ENCODE assay signal across 12 cellular contexts in the genomic region with DNA sequence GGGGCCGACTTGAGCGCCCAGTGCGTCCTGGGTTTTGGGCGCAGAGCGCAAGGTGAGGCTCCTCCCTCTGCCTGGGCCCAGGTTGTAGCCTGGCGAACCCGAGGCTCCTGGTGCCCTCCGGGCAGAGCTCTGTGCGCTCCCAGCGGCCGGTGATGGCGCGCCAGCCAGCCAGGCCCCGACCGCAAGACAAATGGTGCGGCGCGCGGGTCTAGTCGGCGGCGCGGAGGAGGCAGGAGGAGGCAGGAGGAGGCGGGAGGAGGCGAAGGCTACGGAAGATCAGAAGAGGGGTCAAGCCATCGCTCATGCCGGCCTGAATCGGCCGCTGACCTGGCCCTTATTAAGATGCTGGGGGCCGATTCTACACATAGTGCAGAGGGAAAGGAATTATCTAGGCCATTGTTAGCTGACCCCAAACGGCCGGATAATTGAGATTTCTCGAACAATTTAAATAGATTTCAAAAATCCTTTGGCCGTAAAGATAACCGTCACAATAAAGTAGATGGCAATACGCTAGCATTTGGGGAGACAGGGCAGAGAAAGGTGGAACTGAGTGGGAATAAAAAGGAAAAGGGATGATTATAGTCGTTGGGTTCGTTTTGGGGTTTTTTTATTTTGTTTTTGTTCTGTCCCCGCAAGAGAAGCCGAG. TPM values are rescaled to one million over a fixed set of nuclear protein-coding genes. Genes with fewer than 3 reads are reported as not detected.
DNase-seq lines count a peak whose midpoint lies in the region; ATAC-seq and TF ChIP-seq lines count a peak whose summit lies in the region.
"Had no signal": no experiment of that assay in that cellular context is flagged by ENCODE, and none has a peak within 500 bp of the region (broad histone marks: within the 10 kb centered on the region; RNA-seq: fewer than 3 reads in every experiment).

No MANE protein-coding gene starts in this region.

- ATAC-seq in heart right ventricle, result peak; percentile 42 to 76 (median 64)
- no peak for ATAC-seq in HG03439 (IDR thresholded peaks at IDR 0.05; ENCODE audit: unreplicated experiment)
- ATAC-seq: PC-3 had no signal

- intact Hi-C loops in heart right ventricle (cut with DNase I), result loop anchor here in 3 of 10 donors (5.0 to 10.0 kb wide), 2 partner anchors 36 to 48 kb away; no protein-coding TSS in a partner anchor
- intact Hi-C loops in posterior vena cava (cut with DNase I), result no loop called here

- H3K27me3 ChIP-seq in SK-N-SH (ENCODE audit: insufficient read depth) (peaks cover 92% of the 10 kb centered on the region), heart right ventricle (peaks cover 0 to 100% (median 64%) of the 10 kb centered on the region in 7 donors)

- no peak overlapping the region for H3K4me3 ChIP-seq in GM12875 (ENCODE audit: low read depth, low read length)
- H3K4me3 ChIP-seq in SK-N-SH (ENCODE audit: low read depth in 2 of 2, low read length in 1 of 2), result peak overlapping the region in 1 of 2 experiments; percentile 43; a peak in 1 of 4 replicates
- H3K4me3 ChIP-seq in heart right ventricle, result peak overlapping the region; percentile 18 to 79 (median 69)

- H3F3A ChIP-seq in SK-N-SH (replicated peaks; ENCODE audit: insufficient read depth), result no peaks in the 10 kb centered on the region

- no peaks in the 10 kb centered on the region for H3K36me3 ChIP-seq in SK-N-SH (replicated peaks in 1 of 2; ENCODE audit: control insufficient read depth in 1 of 2, insufficient read depth in 2 of 2, low read length in 1 of 2)
- peaks cover 0 to 19% (median 0%) of the 10 kb centered on the region in 9 donors for H3K36me3 ChIP-seq in heart right ventricle

- TF ChIP-seq CTCF in GM12875 (IDR thresholded peaks at IDR 0.05; ENCODE audit: borderline replicate concordance, insufficient read depth, low read depth, low read length), result 0 out of 2 replicates have a peak, but pooled peaks have one; percentile 5
- peak; percentile 36 for TF ChIP-seq CTCF in SK-N-SH (IDR thresholded peaks at IDR 0.05)
- TF ChIP-seq CTCF in heart right ventricle (IDR thresholded peaks at IDR 0.05), result peak in 6 of 9 donors; percentile 13 to 61 (median 40)

- no peak overlapping the region for H3K4me2 ChIP-seq in SK-N-SH

- no peaks in the 10 kb centered on the region for H3K4me1 ChIP-seq in SK-N-SH (ENCODE audit: control insufficient read depth in 1 of 2, insufficient read depth in 2 of 2, low read depth in 1 of 2, low read length in 1 of 2)
- H3K4me1 ChIP-seq in heart right ventricle, result peaks cover 0 to 41% (median 21%) of the 10 kb centered on the region in 9 donors

- H3K27ac ChIP-seq in SK-N-SH (ENCODE audit: low read depth in 2 of 2, low read length in 1 of 2) (no peak overlapping the region), heart right ventricle (peak overlapping the region; percentile 68 to 95 (median 91))

- no peak for TF ChIP-seq RAD21 in SK-N-SH (IDR thresholded peaks at IDR 0.05; ENCODE audit: low read length)

- no peaks in the 10 kb centered on the region for H3K79me2 ChIP-seq in SK-N-SH (ENCODE audit: insufficient read depth)

- CTCF ChIA-PET in SK-N-SH (lab: Yijun Ruan, JAX), result interaction anchor here (1.6 kb wide), 1 partner anchor 237 kb away, joined by 4 read pairs; no protein-coding TSS in a partner anchor

- H4K20me1 ChIP-seq in SK-N-SH (ENCODE audit: insufficient read depth), result no peaks in the 10 kb centered on the region

- no peak for TF ChIP-seq EP300 in SK-N-SH (IDR thresholded peaks at IDR 0.05; ENCODE audit: borderline replicate concordance in 1 of 2, low read depth in 1 of 2, low read length in 1 of 2)

- H3K9ac ChIP-seq in SK-N-SH, result no peak overlapping the region

- H2AFZ ChIP-seq in SK-N-SH (ENCODE audit: low read depth), result no peak overlapping the region

- DNase-seq in SK-N-SH (peak; percentile 49), heart right ventricle (peak; percentile 19 to 60), posterior vena cava (ENCODE audit: low spot score) (peak; percentile 60), foreskin melanocyte (no peak), DMS79 (lab: John Stamatoyannopoulos, UW) (no peak)
- DNase-seq: cortex of kidney; DMS79 treated with DMSO at 0.1 percent for 48 hours; PC-3; stimulated activated CD4-positive, alpha-beta T cell treated with anti-CD3 and anti-CD28 coated beads, Interleukin-2, amount 100 ng/mL, for 24 hours had no signal

- POLR2A ChIA-PET in SK-N-SH (lab: Yijun Ruan, JAX), result no interaction called here

- no peaks in the 10 kb centered on the region for H3K9me3 ChIP-seq in SK-N-SH
- H3K9me3 ChIP-seq in heart right ventricle, result no peaks in the 10 kb centered on the region

- H3K9me2 ChIP-seq in SK-N-SH, result no peaks in the 10 kb centered on the region

- 11% methylated on average over 37 of the region's 41 CpGs for WGBS in SK-N-SH (ENCODE audit: low lambda C conversion rate)
- 29 to 34% methylated on average over 41 of the region's 41 CpGs for WGBS in heart right ventricle, 2 donors

TF ChIP-seq in SK-N-SH, 30 proteins besides CTCF, POLR2A, EP300 and RAD21:
- TF ChIP-seq GATA2 (CRISPR knock-in tag; IDR thresholded peaks at IDR 0.05), result no peak
- TF ChIP-seq USF1 (IDR thresholded peaks at IDR 0.05; ENCODE audit: borderline replicate concordance, low read depth), result no peak
- TF ChIP-seq MEF2A (IDR thresholded peaks at IDR 0.05; ENCODE audit: borderline replicate concordance, low read depth), result no peak
- TF ChIP-seq, protein P1, sequence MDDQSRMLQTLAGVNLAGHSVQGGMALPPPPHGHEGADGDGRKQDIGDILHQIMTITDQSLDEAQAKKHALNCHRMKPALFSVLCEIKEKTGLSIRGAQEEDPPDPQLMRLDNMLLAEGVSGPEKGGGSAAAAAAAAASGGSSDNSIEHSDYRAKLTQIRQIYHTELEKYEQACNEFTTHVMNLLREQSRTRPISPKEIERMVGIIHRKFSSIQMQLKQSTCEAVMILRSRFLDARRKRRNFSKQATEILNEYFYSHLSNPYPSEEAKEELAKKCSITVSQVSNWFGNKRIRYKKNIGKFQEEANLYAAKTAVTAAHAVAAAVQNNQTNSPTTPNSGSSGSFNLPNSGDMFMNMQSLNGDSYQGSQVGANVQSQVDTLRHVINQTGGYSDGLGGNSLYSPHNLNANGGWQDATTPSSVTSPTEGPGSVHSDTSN (IDR thresholded peaks at IDR 0.05), result no peak
- TF ChIP-seq POLR2AphosphoS5 (IDR thresholded peaks at IDR 0.05; ENCODE audit: low read depth, low read length), result no peak
- no peak for TF ChIP-seq NFIC (IDR thresholded peaks at IDR 0.05; ENCODE audit: borderline replicate concordance)
- no peak for TF ChIP-seq FOSL2 (IDR thresholded peaks at IDR 0.05; ENCODE audit: borderline replicate concordance, low read depth)
- TF ChIP-seq RCOR1 (IDR thresholded peaks at IDR 0.05; ENCODE audit: low read length), result no peak
- no peak for TF ChIP-seq EZH2phosphoT487 (IDR thresholded peaks at IDR 0.05; ENCODE audit: borderline replicate concordance, low read depth)
- TF ChIP-seq IRF3 (IDR thresholded peaks at IDR 0.05; ENCODE audit: low read depth, low read length), result no peak
- TF ChIP-seq YY1 (IDR thresholded peaks at IDR 0.05; ENCODE audit: low read depth), result no peak
- no peak for TF ChIP-seq MXI1 (IDR thresholded peaks at IDR 0.05; ENCODE audit: low read depth, low read length)
TF ChIP-seq in SK-N-SH: peak in this region for 0.

RNA-seq across cellular contexts. Expression of gene TBX5, which starts 2.8 kb away (rescaled TPM):
- polyA plus RNA-seq in SK-N-SH (2012; rRNA removed), result not detected in 2 replicates
- polyA plus RNA-seq in SK-N-SH (2012; cell fraction: cytosol; rRNA removed), result not detected in 2 replicates
- not detected in 2 replicates for polyA plus RNA-seq in SK-N-SH (2012; cell fraction: nucleus; rRNA removed)
- total RNA-seq in heart right ventricle, result 10 to 100 TPM; 24.6 to 70.1 (median 54.3) TPM
- polyA plus RNA-seq in heart right ventricle, result 10 to 100 TPM in 1 of 2 donors, 1 to 10 TPM in 1; 4.0 to 30.2 TPM
- not detected for total RNA-seq in posterior vena cava
- total RNA-seq: natural killer cell treated with Interleukin-12 subunit alpha and Interleukin-12 subunit beta and Interleukin-15 and Interleukin-18, amount 100 ng/mL, for 72 hours; PC-3 had no signal

Comparison
In these comparisons a context has a peak if more than half of its experiments do, and no peak if none do; other contexts are left out.
1. DNase-seq: peak in SK-N-SH (single experiment), heart right ventricle (2 of 2) and posterior vena cava (single experiment); none in foreskin melanocyte (single experiment) and DMS79 (single experiment).
2. H3K27ac ChIP-seq: peak in heart right ventricle (10 of 10); none in SK-N-SH (0 of 2).
3. RNA of gene TBX5, which starts 2.8 kb away (total RNA-seq): 24.6 to 70.1 TPM in heart right ventricle; not detected in posterior vena cava; every median in the first group is over 10 times any median in the second.
4. Peak in every context shown above with its lines, with median percentiles within 50 percentile points of each other: CTCF ChIP-seq.